ENCODE assay signal across 1 cellular context in genomic region chr2:159200498-159200897, GRCh38.
TF ChIP-seq lines count a peak whose summit lies in the region.

No MANE protein-coding gene starts in this region.

TF ChIP-seq in K562, 482 proteins besides CTCF, POLR2A, EP300 and RAD21 (continued from another document):
- TF ChIP-seq ZNF134 (CRISPR knock-in tag; conservative IDR thresholded peaks at IDR 0.05) (0 out of 2 replicates have a peak, but pooled peaks have one; percentile 26), USF1 (CRISPR knock-in tag; IDR thresholded peaks at IDR 0.05) (no peak), HDGF (IDR thresholded peaks at IDR 0.05) (no peak), ZNF639 (CRISPR knock-in tag; conservative IDR thresholded peaks at IDR 0.05 in 1 of 2, IDR thresholded peaks at IDR 0.05 in 1 of 2) (no peak), TCF7 (IDR thresholded peaks at IDR 0.05; ENCODE audit: borderline replicate concordance) (no peak)
